In the genomic region with DNA sequence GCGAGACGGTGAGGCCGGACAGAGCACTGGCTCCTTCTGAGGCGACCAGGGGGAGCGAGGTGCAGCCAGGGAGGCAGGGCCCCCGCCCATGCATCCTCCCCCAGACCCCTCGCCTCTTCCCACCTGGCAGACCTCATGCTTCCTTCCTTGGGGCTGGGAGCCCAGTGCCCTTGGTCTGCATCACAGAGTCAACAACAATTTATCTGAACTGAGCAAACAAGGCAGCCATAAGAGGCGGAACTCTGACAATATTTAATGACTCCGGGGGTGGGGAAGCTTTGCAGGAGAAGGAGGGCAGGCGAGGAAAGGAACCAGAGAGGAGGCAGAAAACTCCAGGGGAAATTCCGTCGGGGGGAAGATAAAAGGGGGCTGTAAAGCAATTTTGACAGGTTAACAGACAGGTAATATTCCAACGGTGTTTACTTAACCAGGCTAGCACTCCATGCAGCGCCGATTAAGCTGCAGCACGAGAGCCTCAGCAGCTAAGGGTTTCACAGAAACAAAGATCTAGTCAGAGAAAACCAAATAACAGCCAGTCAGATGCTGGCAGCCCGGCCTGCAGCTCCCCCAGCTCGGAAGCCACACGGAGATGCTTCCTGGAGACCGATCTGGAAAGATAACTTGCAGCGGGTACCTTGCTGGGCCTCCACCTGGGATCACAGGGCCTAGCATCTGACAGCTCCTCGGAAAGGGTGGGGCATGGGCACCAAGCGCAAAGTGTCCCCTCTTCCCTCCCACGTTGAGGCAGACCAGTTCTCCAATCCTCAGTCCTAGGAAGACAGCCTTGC, we compare ENCODE assay signal across 2 cellular contexts.
A peak's percentile ranks its signal among the peaks of the same experiment; 100 is the strongest.
TF ChIP-seq lines count a peak whose summit lies in the region.

No MANE protein-coding gene starts in this region.

TF ChIP-seq in HEK293, 187 proteins besides CTCF, POLR2A, EP300 and RAD21 (continued from another document and continues in another):
- TF ChIP-seq, protein P1, sequence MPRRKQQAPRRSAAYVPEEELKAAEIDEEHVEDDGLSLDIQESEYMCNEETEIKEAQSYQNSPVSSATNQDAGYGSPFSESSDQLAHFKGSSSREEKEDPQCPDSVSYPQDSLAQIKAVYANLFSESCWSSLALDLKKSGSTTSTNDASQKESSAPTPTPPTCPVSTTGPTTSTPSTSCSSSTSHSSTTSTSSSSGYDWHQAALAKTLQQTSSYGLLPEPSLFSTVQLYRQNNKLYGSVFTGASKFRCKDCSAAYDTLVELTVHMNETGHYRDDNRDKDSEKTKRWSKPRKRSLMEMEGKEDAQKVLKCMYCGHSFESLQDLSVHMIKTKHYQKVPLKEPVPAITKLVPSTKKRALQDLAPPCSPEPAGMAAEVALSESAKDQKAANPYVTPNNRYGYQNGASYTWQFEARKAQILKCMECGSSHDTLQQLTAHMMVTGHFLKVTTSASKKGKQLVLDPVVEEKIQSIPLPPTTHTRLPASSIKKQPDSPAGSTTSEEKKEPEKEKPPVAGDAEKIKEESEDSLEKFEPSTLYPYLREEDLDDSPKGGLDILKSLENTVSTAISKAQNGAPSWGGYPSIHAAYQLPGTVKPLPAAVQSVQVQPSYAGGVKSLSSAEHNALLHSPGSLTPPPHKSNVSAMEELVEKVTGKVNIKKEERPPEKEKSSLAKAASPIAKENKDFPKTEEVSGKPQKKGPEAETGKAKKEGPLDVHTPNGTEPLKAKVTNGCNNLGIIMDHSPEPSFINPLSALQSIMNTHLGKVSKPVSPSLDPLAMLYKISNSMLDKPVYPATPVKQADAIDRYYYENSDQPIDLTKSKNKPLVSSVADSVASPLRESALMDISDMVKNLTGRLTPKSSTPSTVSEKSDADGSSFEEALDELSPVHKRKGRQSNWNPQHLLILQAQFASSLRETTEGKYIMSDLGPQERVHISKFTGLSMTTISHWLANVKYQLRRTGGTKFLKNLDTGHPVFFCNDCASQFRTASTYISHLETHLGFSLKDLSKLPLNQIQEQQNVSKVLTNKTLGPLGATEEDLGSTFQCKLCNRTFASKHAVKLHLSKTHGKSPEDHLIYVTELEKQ (tag by site-specific recombination; IDR thresholded peaks at IDR 0.05; ENCODE audit: borderline replicate concordance), result no peak
- TF ChIP-seq ZNF121 (tag by site-specific recombination; IDR thresholded peaks at IDR 0.05), result no peak
- TF ChIP-seq ZNF600 (tag by site-specific recombination; IDR thresholded peaks at IDR 0.05), result no peak
- TF ChIP-seq ZNF529 (tag by site-specific recombination; IDR thresholded peaks at IDR 0.05; ENCODE audit: insufficient replicate concordance), result no peak
- no peak for TF ChIP-seq BCL11B (tag by site-specific recombination; IDR thresholded peaks at IDR 0.05; ENCODE audit: low read depth)
- TF ChIP-seq, protein P2, sequence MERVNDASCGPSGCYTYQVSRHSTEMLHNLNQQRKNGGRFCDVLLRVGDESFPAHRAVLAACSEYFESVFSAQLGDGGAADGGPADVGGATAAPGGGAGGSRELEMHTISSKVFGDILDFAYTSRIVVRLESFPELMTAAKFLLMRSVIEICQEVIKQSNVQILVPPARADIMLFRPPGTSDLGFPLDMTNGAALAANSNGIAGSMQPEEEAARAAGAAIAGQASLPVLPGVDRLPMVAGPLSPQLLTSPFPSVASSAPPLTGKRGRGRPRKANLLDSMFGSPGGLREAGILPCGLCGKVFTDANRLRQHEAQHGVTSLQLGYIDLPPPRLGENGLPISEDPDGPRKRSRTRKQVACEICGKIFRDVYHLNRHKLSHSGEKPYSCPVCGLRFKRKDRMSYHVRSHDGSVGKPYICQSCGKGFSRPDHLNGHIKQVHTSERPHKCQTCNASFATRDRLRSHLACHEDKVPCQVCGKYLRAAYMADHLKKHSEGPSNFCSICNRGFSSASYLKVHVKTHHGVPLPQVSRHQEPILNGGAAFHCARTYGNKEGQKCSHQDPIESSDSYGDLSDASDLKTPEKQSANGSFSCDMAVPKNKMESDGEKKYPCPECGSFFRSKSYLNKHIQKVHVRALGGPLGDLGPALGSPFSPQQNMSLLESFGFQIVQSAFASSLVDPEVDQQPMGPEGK (tag by site-specific recombination; IDR thresholded peaks at IDR 0.05), result peak; percentile 44; the same call in 1 of the 2 replicates
- TF ChIP-seq, protein P3, sequence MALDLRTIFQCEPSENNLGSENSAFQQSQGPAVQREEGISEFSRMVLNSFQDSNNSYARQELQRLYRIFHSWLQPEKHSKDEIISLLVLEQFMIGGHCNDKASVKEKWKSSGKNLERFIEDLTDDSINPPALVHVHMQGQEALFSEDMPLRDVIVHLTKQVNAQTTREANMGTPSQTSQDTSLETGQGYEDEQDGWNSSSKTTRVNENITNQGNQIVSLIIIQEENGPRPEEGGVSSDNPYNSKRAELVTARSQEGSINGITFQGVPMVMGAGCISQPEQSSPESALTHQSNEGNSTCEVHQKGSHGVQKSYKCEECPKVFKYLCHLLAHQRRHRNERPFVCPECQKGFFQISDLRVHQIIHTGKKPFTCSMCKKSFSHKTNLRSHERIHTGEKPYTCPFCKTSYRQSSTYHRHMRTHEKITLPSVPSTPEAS (tag by site-specific recombination; IDR thresholded peaks at IDR 0.05), result no peak

TF ChIP-seq in SK-N-SH treated with all-trans-retinoic acid at 6 μM for 48 hours, 23 proteins besides CTCF, POLR2A, EP300 and RAD21 (continued from another document):
- TF ChIP-seq, protein P4, sequence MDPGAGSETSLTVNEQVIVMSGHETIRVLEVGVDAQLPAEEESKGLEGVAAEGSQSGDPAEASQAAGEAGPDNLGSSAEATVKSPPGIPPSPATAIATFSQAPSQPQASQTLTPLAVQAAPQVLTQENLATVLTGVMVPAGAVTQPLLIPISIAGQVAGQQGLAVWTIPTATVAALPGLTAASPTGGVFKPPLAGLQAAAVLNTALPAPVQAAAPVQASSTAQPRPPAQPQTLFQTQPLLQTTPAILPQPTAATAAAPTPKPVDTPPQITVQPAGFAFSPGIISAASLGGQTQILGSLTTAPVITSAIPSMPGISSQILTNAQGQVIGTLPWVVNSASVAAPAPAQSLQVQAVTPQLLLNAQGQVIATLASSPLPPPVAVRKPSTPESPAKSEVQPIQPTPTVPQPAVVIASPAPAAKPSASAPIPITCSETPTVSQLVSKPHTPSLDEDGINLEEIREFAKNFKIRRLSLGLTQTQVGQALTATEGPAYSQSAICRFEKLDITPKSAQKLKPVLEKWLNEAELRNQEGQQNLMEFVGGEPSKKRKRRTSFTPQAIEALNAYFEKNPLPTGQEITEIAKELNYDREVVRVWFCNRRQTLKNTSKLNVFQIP (CRISPR knock-in tag; IDR thresholded peaks at IDR 0.05; ENCODE audit: borderline replicate concordance, low read depth), result no peak
- TF ChIP-seq ZNF8 (CRISPR knock-in tag; IDR thresholded peaks at IDR 0.05) (no peak), ARNTL (CRISPR knock-in tag; IDR thresholded peaks at IDR 0.05; ENCODE audit: borderline replicate concordance, low read depth) (no peak), CSDC2 (CRISPR knock-in tag; IDR thresholded peaks at IDR 0.05) (no peak), GLIS3 (CRISPR knock-in tag; IDR thresholded peaks at IDR 0.05) (no peak), ZNF70 (CRISPR knock-in tag; IDR thresholded peaks at IDR 0.05) (no peak), ESRRG (CRISPR knock-in tag; IDR thresholded peaks at IDR 0.05) (no peak)
- TF ChIP-seq, protein P5, sequence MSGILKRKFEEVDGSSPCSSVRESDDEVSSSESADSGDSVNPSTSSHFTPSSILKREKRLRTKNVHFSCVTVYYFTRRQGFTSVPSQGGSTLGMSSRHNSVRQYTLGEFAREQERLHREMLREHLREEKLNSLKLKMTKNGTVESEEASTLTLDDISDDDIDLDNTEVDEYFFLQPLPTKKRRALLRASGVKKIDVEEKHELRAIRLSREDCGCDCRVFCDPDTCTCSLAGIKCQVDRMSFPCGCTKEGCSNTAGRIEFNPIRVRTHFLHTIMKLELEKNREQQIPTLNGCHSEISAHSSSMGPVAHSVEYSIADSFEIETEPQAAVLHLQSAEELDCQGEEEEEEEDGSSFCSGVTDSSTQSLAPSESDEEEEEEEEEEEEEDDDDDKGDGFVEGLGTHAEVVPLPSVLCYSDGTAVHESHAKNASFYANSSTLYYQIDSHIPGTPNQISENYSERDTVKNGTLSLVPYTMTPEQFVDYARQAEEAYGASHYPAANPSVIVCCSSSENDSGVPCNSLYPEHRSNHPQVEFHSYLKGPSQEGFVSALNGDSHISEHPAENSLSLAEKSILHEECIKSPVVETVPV (CRISPR knock-in tag; IDR thresholded peaks at IDR 0.05), result no peak
- TF ChIP-seq, protein P2 (CRISPR knock-in tag; IDR thresholded peaks at IDR 0.05; ENCODE audit: borderline replicate concordance), result no peak
